ENCODE assay signal across 26 cellular contexts in genomic region chr1:113538225-113538624, GRCh38.
DNase-seq lines count a peak whose midpoint lies in the region; ATAC-seq and TF ChIP-seq lines count a peak whose summit lies in the region.
"Had no signal": no experiment of that assay in that cellular context is flagged by ENCODE, and none has a peak within 500 bp of the region (broad histone marks: within the 10 kb centered on the region; RNA-seq: fewer than 3 reads in every experiment).

No MANE protein-coding gene starts in this region.

- H3K4me1 Mint-ChIP-seq in osteocyte (ENCODE audit: unreplicated experiment): peaks cover 52% of the 10 kb centered on the region
- H3K4me1 Mint-ChIP-seq: T-cell had no signal

- no peaks in the 10 kb centered on the region for H3K27me3 ChIP-seq in HAP-1 (ENCODE audit: low read depth)
- H3K27me3 ChIP-seq: thyroid gland had no signal

- in situ Hi-C loops in HAP-1 (cut with MboI; ENCODE audit: low sequenced_read_pairs): no loop called here

- H3K36me3 ChIP-seq in HAP-1 (replicated peaks): no peaks in the 10 kb centered on the region
- H3K36me3 ChIP-seq: thyroid gland had no signal

- no peaks in the 10 kb centered on the region for H3K36me3 Mint-ChIP-seq in osteocyte (ENCODE audit: unreplicated experiment)

- DNase-seq in GM03348 (ENCODE audit: low spot score) (peak; percentile 28), RPMI7951 (ENCODE audit: low read depth) (peak; percentile 64), epithelial cell of prostate (ENCODE audit: low read depth, low spot score) (no peak), osteocyte (ENCODE audit: extremely low spot score, unreplicated experiment) (no peak), HAP-1 (ENCODE audit: low spot score in 2 of 2) (no peak), OCI-M1 (lab: John Stamatoyannopoulos, UW) (no peak), NCI-H2081 treated with DMSO at 0.1 percent for 48 hours (lab: John Stamatoyannopoulos, UW) (no peak)
- DNase-seq: activated CD4-positive, alpha-beta T cell treated with anti-CD3 and anti-CD28 coated beads for 36 hours; activated CD8-positive, alpha-beta memory T cell treated with anti-CD3 and anti-CD28 coated beads for 24 hours; activated naive CD4-positive, alpha-beta T cell treated with Interleukin-2 at 50 U/mL for 16 hours; activated T-cell treated with anti-CD3 and anti-CD28 coated beads, Interleukin-2, amount 50 U/mL, for 4 hours; amniotic stem cell; CD4-positive, alpha-beta T cell; cerebellar nuclear complex; DMS53; head of caudate nucleus; Kasumi-1; NCI-H1105 treated with DMSO at 0.1 percent for 48 hours; NCI-H524; retina; Right ventricle myocardium superior; stimulated activated CD4-positive, alpha-beta T cell treated with anti-CD3 and anti-CD28 coated beads, Interleukin-4, amount 100 ng/mL, for 4 hours; T-cell; thyroid gland had no signal

- no peak for ATAC-seq in HG02763 (IDR thresholded peaks at IDR 0.05; ENCODE audit: unreplicated experiment)
- ATAC-seq: activated CD4-positive, alpha-beta T cell treated with anti-CD3 and anti-CD28 coated beads for 36 hours; activated T-cell treated with anti-CD3 and anti-CD28 coated beads, Interleukin-2, amount 50 U/mL, for 4 hours; T-cell had no signal

- no peak overlapping the region for H3K4me3 Mint-ChIP-seq in osteocyte (ENCODE audit: unreplicated experiment)
- H3K4me3 Mint-ChIP-seq: activated CD4-positive, alpha-beta T cell treated with anti-CD3 and anti-CD28 coated beads for 36 hours; activated T-cell treated with anti-CD3 and anti-CD28 coated beads, Interleukin-2, amount 50 U/mL, for 4 hours; CD4-positive, alpha-beta T cell; stimulated activated naive CD8-positive, alpha-beta T cell treated with anti-CD3 and anti-CD28 coated beads, Interleukin-15, Interleukin-2, amounts not matched to agents 100 ng/mL and 50 ng/mL, for 24 hours; T-cell had no signal

- no peak for TF ChIP-seq CTCF in osteocyte (IDR thresholded peaks at IDR 0.05)

- H3K27me3 Mint-ChIP-seq in osteocyte (ENCODE audit: unreplicated experiment): no peaks in the 10 kb centered on the region
- H3K27me3 Mint-ChIP-seq: activated CD4-positive, alpha-beta T cell treated with anti-CD3 and anti-CD28 coated beads for 36 hours; CD4-positive, alpha-beta T cell; T-cell had no signal

- peak overlapping the region; percentile 21 for H3K27ac ChIP-seq in epithelial cell of prostate
- H3K27ac ChIP-seq: thyroid gland had no signal

- peak overlapping the region; percentile 36 for H3K27ac Mint-ChIP-seq in osteocyte (ENCODE audit: unreplicated experiment)
- H3K27ac Mint-ChIP-seq: activated CD4-positive, alpha-beta T cell treated with anti-CD3 and anti-CD28 coated beads for 36 hours; CD4-positive, alpha-beta T cell; stimulated activated naive CD8-positive, alpha-beta T cell treated with anti-CD3 and anti-CD28 coated beads, Interleukin-15, Interleukin-2, amounts not matched to agents 100 ng/mL and 50 ng/mL, for 24 hours; T-cell had no signal

- H3K4me3 ChIP-seq in HAP-1: no peak overlapping the region
- H3K4me3 ChIP-seq: thyroid gland had no signal

- peaks cover 13% of the 10 kb centered on the region for H3K4me1 ChIP-seq in HAP-1

- H3K9me3 Mint-ChIP-seq in osteocyte (ENCODE audit: unreplicated experiment): no peaks in the 10 kb centered on the region
- H3K9me3 Mint-ChIP-seq: CD4-positive, alpha-beta T cell had no signal

- H3K9me3 ChIP-seq in HAP-1: no peaks in the 10 kb centered on the region
- H3K9me3 ChIP-seq: thyroid gland had no signal

Comparison
In these comparisons a context has a peak if more than half of its experiments do, and no peak if none do; other contexts are left out.
1. DNase-seq: peak in GM03348 (single experiment) and RPMI7951 (single experiment); none in epithelial cell of prostate (single experiment), osteocyte (single experiment), HAP-1 (0 of 2), OCI-M1 (single experiment) and NCI-H2081 treated with DMSO at 0.1 percent for 48 hours (single experiment).